ENCODE assay signal across 20 cellular contexts in genomic region chr4:138256608-138257007, GRCh38. TPM values are rescaled to one million over a fixed set of nuclear protein-coding genes. Genes with fewer than 3 reads are reported as not detected.
DNase-seq lines count a peak whose midpoint lies in the region; ATAC-seq, FAIRE-seq and TF ChIP-seq lines count a peak whose summit lies in the region.
"Had no signal": no experiment of that assay in that cellular context is flagged by ENCODE, and none has a peak within 500 bp of the region (broad histone marks: within the 10 kb centered on the region; RNA-seq: fewer than 3 reads in every experiment).

No MANE protein-coding gene starts in this region.

- H3K9me3 ChIP-seq in HepG2 (ENCODE audit: low read length) (no peaks in the 10 kb centered on the region), right lobe of liver (no peaks in the 10 kb centered on the region), K562 (replicated peaks; ENCODE audit: control insufficient read depth, insufficient read depth, low read depth, low read length) (no peaks in the 10 kb centered on the region)
- H3K9me3 ChIP-seq: BE2C had no signal

- TF ChIP-seq CTCF in HepG2 (CRISPR knock-in tag; IDR thresholded peaks at IDR 0.05) = no peak
- no peak for TF ChIP-seq CTCF in right lobe of liver (IDR thresholded peaks at IDR 0.05)
- TF ChIP-seq CTCF in LNCaP clone FGC (IDR thresholded peaks at IDR 0.05; ENCODE audit: control insufficient read depth, extremely low read depth, insufficient read depth) = no peak
- no peak for TF ChIP-seq CTCF in K562 (IDR thresholded peaks at IDR 0.05 in 2 of 3, conservative IDR thresholded peaks at IDR 0.05 in 1 of 3; ENCODE audit: insufficient read depth in 2 of 3, low read depth in 1 of 3, low read length in 3 of 3)

- no peaks in the 10 kb centered on the region for H3K9me1 ChIP-seq in K562 (ENCODE audit: control insufficient read depth, insufficient read depth, low read length)

- ATAC-seq in HepG2 (peak; percentile 71), right lobe of liver (no peak), K562 (no peak), GM19035 (IDR thresholded peaks at IDR 0.05; ENCODE audit: unreplicated experiment) (no peak), HG02852 (IDR thresholded peaks at IDR 0.05; ENCODE audit: unreplicated experiment) (no peak)

- BruUV-seq in HepG2 (replicated peaks; lab: Mats Ljungman, UMichigan) = no TSS peak
- BruUV-seq in K562 (replicated peaks; lab: Mats Ljungman, UMichigan) = no TSS peak

- DNase-seq in HepG2 (ENCODE audit: low spot score) (no peak), right lobe of liver (no peak), LNCaP clone FGC (ENCODE audit: low read depth) (peak; percentile 69), K562 (ENCODE audit: extremely low read depth in 1 of 4, low spot score in 3 of 4) (no peak), erythroblast (lab: John Stamatoyannopoulos, UW) (no peak)
- DNase-seq in activated CD4-positive, alpha-beta T cell treated with anti-CD3 and anti-CD28 coated beads, Interleukin-2, amount 50 U/mL, for 4 hours = no peak
- DNase-seq: BE2C; CD4-positive, CD25-positive, alpha-beta regulatory T cell; COR-L47; KG1; NCI-H1105; NCI-H146; NCI-H2029 treated with DMSO at 0.1 percent for 48 hours; NCI-H345; SHP77 had no signal

- POLR2A ChIA-PET in HepG2 (lab: Yijun Ruan, JAX) = interaction anchor here (1.1 kb wide), 1 partner anchor 14 kb away, joined by 4 read pairs; the partner anchor contains the start of gene SLC7A11
- POLR2A ChIA-PET in K562 (lab: Yijun Ruan, JAX) = interaction anchor here (0.9 kb wide), 1 partner anchor 14 kb away, joined by 4 read pairs; the partner anchor contains the start of gene SLC7A11

- H3K79me2 ChIP-seq in HepG2 (ENCODE audit: insufficient read depth, low read length) (no peaks in the 10 kb centered on the region), K562 (ENCODE audit: control insufficient read depth, insufficient read depth, low read length) (no peaks in the 10 kb centered on the region)

- intact Hi-C loops in HepG2 (cut with micrococcal nuclease; ENCODE audit: unreplicated experiment) (no loop called here), right lobe of liver (cut with DNase I) (no loop called here), K562 (cut with micrococcal nuclease) (no loop called here)

- peaks cover 0 to 1% of the 10 kb centered on the region in 2 experiments; a peak in 1 of 5 replicates for H3K27me3 ChIP-seq in HepG2 (ENCODE audit: control insufficient read depth in 1 of 2, insufficient read depth in 2 of 2, low read length in 2 of 2)
- H3K27me3 ChIP-seq in right lobe of liver = no peaks in the 10 kb centered on the region
- no peaks in the 10 kb centered on the region for H3K27me3 ChIP-seq in K562 (ENCODE audit: control insufficient read depth in 2 of 2, insufficient read depth in 2 of 2, low read length in 2 of 2)
- H3K27me3 ChIP-seq: BE2C had no signal

- H3K27ac ChIP-seq in HepG2 (ENCODE audit: extremely low read length, insufficient read depth, low read length) = no peak overlapping the region
- H3K27ac ChIP-seq in right lobe of liver = no peak overlapping the region
- H3K27ac ChIP-seq in K562 (ENCODE audit: extremely low read depth, low read depth, low read length) = no peak overlapping the region

- no peak for TF ChIP-seq RAD21 in HepG2 (CRISPR knock-in tag; IDR thresholded peaks at IDR 0.05)
- TF ChIP-seq RAD21 in K562 (CRISPR knock-in tag; conservative IDR thresholded peaks at IDR 0.05 in 1 of 2, IDR thresholded peaks at IDR 0.05 in 1 of 2) = no peak

- WGBS in HepG2 (ENCODE audit: low lambda C conversion rate) = 0% methylated on average over 5 of the region's 5 CpGs
- WGBS in right lobe of liver (ENCODE audit: insufficient coverage, low coverage, low lambda C conversion rate, missing lambda C conversion rate) = 32% methylated on average over 3 of the region's 5 CpGs
- 83% methylated on average over 5 of the region's 5 CpGs for WGBS in K562 (ENCODE audit: insufficient coverage, low coverage, missing lambda C conversion rate)

- H3K4me2 ChIP-seq in HepG2 (ENCODE audit: low read depth, low read length) (peak overlapping the region; percentile 72), K562 (ENCODE audit: insufficient read depth, low read length) (no peak overlapping the region)

- no peaks in the 10 kb centered on the region for H4K20me1 ChIP-seq in HepG2 (ENCODE audit: insufficient read depth, low read length)
- no peaks in the 10 kb centered on the region for H4K20me1 ChIP-seq in K562 (replicated peaks; ENCODE audit: control insufficient read depth, insufficient read depth, low read length)

- no peaks in the 10 kb centered on the region for H3K36me3 ChIP-seq in HepG2 (replicated peaks in 1 of 2; ENCODE audit: control insufficient read depth in 1 of 2, insufficient read depth in 2 of 2, low read length in 2 of 2)
- no peaks in the 10 kb centered on the region for H3K36me3 ChIP-seq in right lobe of liver
- no peaks in the 10 kb centered on the region for H3K36me3 ChIP-seq in K562 (ENCODE audit: control insufficient read depth, insufficient read depth, low read length)
- H3K36me3 ChIP-seq: BE2C had no signal

- no peak for FAIRE-seq in HepG2 (lab: Jason Lieb, UNC)
- no peak for FAIRE-seq in K562 (lab: Jason Lieb, UNC)
- FAIRE-seq: G401.6, GM18507, H54 had no signal

- peaks cover 14% of the 10 kb centered on the region for H3K4me1 ChIP-seq in HepG2 (ENCODE audit: insufficient read depth, low read length)
- no peaks in the 10 kb centered on the region for H3K4me1 ChIP-seq in right lobe of liver
- peaks cover 0 to 3% of the 10 kb centered on the region in 2 experiments; a peak in 2 of 5 replicates for H3K4me1 ChIP-seq in K562 (replicated peaks in 1 of 2; ENCODE audit: control insufficient read depth in 2 of 2, insufficient read depth in 2 of 2, low read length in 2 of 2)
- H3K4me1 ChIP-seq: BE2C had no signal

- H3K4me3 ChIP-seq in HepG2 (replicated peaks in 1 of 3; ENCODE audit: insufficient read depth in 1 of 3, low read depth in 2 of 3, low read length in 3 of 3) = peak overlapping the region; percentile 3 to 41 (median 14); a peak in 2 of 6 replicates
- no peak overlapping the region for H3K4me3 ChIP-seq in right lobe of liver
- H3K4me3 ChIP-seq in LNCaP clone FGC (ENCODE audit: low read depth, low read length) = no peak overlapping the region
- H3K4me3 ChIP-seq in K562 = no peak overlapping the region

- CTCF ChIA-PET in HepG2 (lab: Yijun Ruan, JAX; ENCODE audit: low intra/inter-chr PET ratio, low total read pairs) = no interaction called here
- CTCF ChIA-PET in K562 (lab: Yijun Ruan, JAX; ENCODE audit: low intra/inter-chr PET ratio) = no interaction called here

- in situ Hi-C loops in HepG2 (cut with HindIII; ENCODE audit: extremely low pct_ligation_motif_present, low pct_unique_long_range_greater_than_20kb) = no loop called here
- in situ Hi-C loops in K562 (cut with MboI) = no loop called here

- H3K9ac ChIP-seq in HepG2 (ENCODE audit: insufficient read depth, low read depth, low read length) (peak overlapping the region; percentile 27; the same call in 1 of the 2 replicates), K562 (ENCODE audit: insufficient read depth in 1 of 2, low read depth in 2 of 2, low read length in 2 of 2) (no peak overlapping the region)

- TF ChIP-seq EP300 in HepG2 (IDR thresholded peaks at IDR 0.05; ENCODE audit: low read depth in 2 of 2, low read length in 2 of 2) (no peak; a peak in 1 of 4 replicates), HepG2 (CRISPR knock-in tag; IDR thresholded peaks at IDR 0.05; ENCODE audit: borderline replicate concordance) (no peak), K562 (IDR thresholded peaks at IDR 0.05; ENCODE audit: low read length) (no peak)

- H2AFZ ChIP-seq in HepG2 (ENCODE audit: low read length) (no peak overlapping the region), K562 (ENCODE audit: low read depth, low read length) (0 out of 2 replicates have a peak overlapping the region, but pooled peaks have one; percentile 18)

- TF ChIP-seq POLR2A in HepG2 (IDR thresholded peaks at IDR 0.05; ENCODE audit: insufficient read depth in 1 of 2, low read depth in 2 of 2, low read length in 2 of 2) (no peak), right lobe of liver (IDR thresholded peaks at IDR 0.05) (no peak), K562 (conservative IDR thresholded peaks at IDR 0.05) (no peak), erythroblast (IDR thresholded peaks at IDR 0.05; ENCODE audit: low read length) (no peak)

RNA-seq across cellular contexts. Expression of gene SLC7A11, which starts 14.5 kb away (rescaled TPM):
- 11.9 and 15.7 TPM in 2 replicates for total RNA-seq in HepG2 (2016; rRNA removed; fragmentation: Illumina TruSeq; extraction: Trizol)
- 1.5 and 2.6 TPM in 2 replicates for total RNA-seq in HepG2 (2016; cell fraction: cytosol; rRNA removed; fragmentation: Illumina TruSeq; extraction: Trizol; ENCODE audit: low read depth)
- 13.1 and 14.5 TPM in 2 replicates for total RNA-seq in HepG2 (2016; cell fraction: insoluble cytoplasmic fraction; rRNA removed; fragmentation: Illumina TruSeq; extraction: Trizol)
- total RNA-seq in HepG2 (2016; cell fraction: membrane; rRNA removed; fragmentation: Illumina TruSeq; extraction: Trizol) = 4.0 and 5.0 TPM in 2 replicates
- 21.1 and 22.8 TPM in 2 replicates for total RNA-seq in HepG2 (2016; cell fraction: nucleus; rRNA removed; fragmentation: Illumina TruSeq; extraction: Trizol)
- polyA plus RNA-seq in HepG2 (2011; rRNA removed) = 15.9 and 17.5 TPM in 2 replicates
- polyA plus RNA-seq in HepG2 (2011; cell fraction: cytosol; rRNA removed) = 5.6 and 9.4 TPM in 2 replicates
- 9.2 and 14.7 TPM in 2 replicates for polyA plus RNA-seq in HepG2 (2011; cell fraction: nucleus; rRNA removed)
- polyA plus RNA-seq in HepG2 (2012) = 20.4 and 31.0 TPM in 2 replicates
- 0.35 and 0.42 TPM in 2 replicates for polyA plus RNA-seq in HepG2 (2016; cell fraction: cytosol; fragmentation: Illumina TruSeq; extraction: Trizol; ENCODE audit: low read depth)
- polyA plus RNA-seq in HepG2 (2016; cell fraction: insoluble cytoplasmic fraction; fragmentation: Illumina TruSeq; extraction: Trizol; ENCODE audit: low read depth) = 5.6 and 6.9 TPM in 2 replicates
- 0.86 and 0.94 TPM in 2 replicates for polyA plus RNA-seq in HepG2 (2016; cell fraction: membrane; fragmentation: Illumina TruSeq; extraction: Trizol; ENCODE audit: low read depth)
- 16.0 and 16.6 TPM in 2 replicates for polyA plus RNA-seq in HepG2 (2016; cell fraction: nucleus; fragmentation: Illumina TruSeq; extraction: Trizol; ENCODE audit: insufficient read depth, low read depth)
- polyA minus RNA-seq in HepG2 (2011; rRNA and poly(A)+ RNA removed; ENCODE audit: low replicate concordance) = 95.4 and 149 TPM in 2 replicates
- 28.0 and 41.2 TPM in 2 replicates for polyA minus RNA-seq in HepG2 (2011; cell fraction: cytosol; rRNA and poly(A)+ RNA removed)
- 82.7 and 97.5 TPM in 2 replicates for polyA minus RNA-seq in HepG2 (2011; cell fraction: nucleus; rRNA and poly(A)+ RNA removed)
- 1 to 10 TPM in 2 of 6 experiments, under 1 TPM in 3, not detected in 1; 0.02 to 1.8 (median 0.35) TPM for total RNA-seq in right lobe of liver
- total RNA-seq in K562 (2011; cell fraction: chromatin; rRNA removed; ENCODE audit: low replicate concordance) = 27.5 and 76.5 TPM in 2 replicates
- total RNA-seq in K562 (2011; cell fraction: nucleolus; rRNA removed) = 16.5 and 25.1 TPM in 2 replicates
- 48.4 and 73.4 TPM in 2 replicates for total RNA-seq in K562 (2011; cell fraction: nucleoplasm; rRNA removed)
- total RNA-seq in K562 (2014; rRNA removed) = 13.0 and 13.1 TPM in 2 replicates
- 26.1 and 37.6 TPM in 2 replicates for total RNA-seq in K562 (2014; rRNA removed; fragmentation: Illumina TruSeq; extraction: Trizol)
- 3.5 and 4.5 TPM in 2 replicates for total RNA-seq in K562 (2015; rRNA removed; fragmentation: Illumina TruSeq; extraction: Trizol)
- total RNA-seq in K562 (2021) = 13.1 and 15.4 TPM in 2 replicates
- 13.9 and 18.6 TPM in 2 replicates for polyA plus RNA-seq in K562 (2011; rRNA removed)
- polyA plus RNA-seq in K562 (2011; cell fraction: cytosol; rRNA removed) = 2.3 and 9.1 TPM in 2 replicates
- 9.7 and 19.0 TPM in 2 replicates for polyA plus RNA-seq in K562 (2011; cell fraction: nucleus; rRNA removed)
- polyA plus RNA-seq in K562 (2012) = 4.8 and 19.7 TPM in 2 replicates
- polyA plus RNA-seq in K562 (2014; fragmentation: Illumina TruSeq; extraction: Trizol) = 16.4 and 16.5 TPM in 2 replicates
- polyA plus RNA-seq in K562 (2014; fragmentation: Nextera tagmentation; extraction: Ambion mirVana) = 1 to 10 TPM; 4.7 to 9.1 TPM
- polyA plus RNA-seq in K562 (2014; rRNA removed) = 11.5 and 13.5 TPM in 2 replicates
- polyA minus RNA-seq in K562 (2011; rRNA and poly(A)+ RNA removed) = 25.7 and 42.3 TPM in 2 replicates
- polyA minus RNA-seq in K562 (2011; cell fraction: cytosol; rRNA and poly(A)+ RNA removed) = 11.0 and 17.2 TPM in 2 replicates
- 18.3 and 53.0 TPM in 2 replicates for polyA minus RNA-seq in K562 (2011; cell fraction: nucleus; rRNA and poly(A)+ RNA removed)

Comparison
In these comparisons a context has a peak if more than half of its experiments do, and no peak if none do; other contexts are left out.
1. H3K4me3 ChIP-seq: peak in HepG2 (3 of 3); none in right lobe of liver (0 of 3), LNCaP clone FGC (single experiment) and K562 (single experiment).
2. Of the 241 proteins assayed by ChIP-seq in both HepG2 and K562: peak only in HepG2: BCL6, FOXA1, FOXA3, FOXK1, FOXP1, FOXP4 and 2 more; only in K562: none; in both: none; in neither: 233.